In the genomic region with DNA sequence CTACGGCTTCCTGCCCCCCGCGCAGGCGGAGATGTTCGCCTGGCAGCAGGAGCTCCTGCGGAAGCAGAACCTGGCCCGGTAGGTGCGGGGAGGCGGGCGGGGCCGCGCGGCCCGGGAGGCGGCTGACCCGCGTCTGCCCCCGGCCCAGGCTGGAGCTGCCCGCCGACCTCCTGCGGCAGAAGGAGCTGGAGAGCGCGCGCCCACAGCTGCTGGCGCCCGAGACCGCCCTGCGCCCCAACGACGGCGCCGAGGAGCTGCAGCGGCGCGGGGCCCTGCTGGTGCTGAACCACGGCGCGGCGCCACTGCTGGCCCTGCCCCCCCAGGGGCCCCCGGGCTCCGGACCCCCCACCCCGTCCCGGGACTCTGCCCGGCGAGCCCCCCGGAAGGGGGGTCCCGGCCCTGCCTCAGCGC, we compare ENCODE assay signal across 1 cellular context.
TF ChIP-seq lines count a peak whose summit lies in the region.

No MANE protein-coding gene starts in this region.

TF ChIP-seq in IMR-90, 13 proteins besides CTCF, POLR2A, EP300 and RAD21:
- TF ChIP-seq FOS (IDR thresholded peaks at IDR 0.05; ENCODE audit: low read depth, low read length) (no peak), CEBPB (IDR thresholded peaks at IDR 0.05; ENCODE audit: low read depth, low read length) (no peak), RFX5 (IDR thresholded peaks at IDR 0.05; ENCODE audit: low read depth, low read length) (no peak)
